10 cellular contexts compared by ENCODE assay signal in the genomic region with DNA sequence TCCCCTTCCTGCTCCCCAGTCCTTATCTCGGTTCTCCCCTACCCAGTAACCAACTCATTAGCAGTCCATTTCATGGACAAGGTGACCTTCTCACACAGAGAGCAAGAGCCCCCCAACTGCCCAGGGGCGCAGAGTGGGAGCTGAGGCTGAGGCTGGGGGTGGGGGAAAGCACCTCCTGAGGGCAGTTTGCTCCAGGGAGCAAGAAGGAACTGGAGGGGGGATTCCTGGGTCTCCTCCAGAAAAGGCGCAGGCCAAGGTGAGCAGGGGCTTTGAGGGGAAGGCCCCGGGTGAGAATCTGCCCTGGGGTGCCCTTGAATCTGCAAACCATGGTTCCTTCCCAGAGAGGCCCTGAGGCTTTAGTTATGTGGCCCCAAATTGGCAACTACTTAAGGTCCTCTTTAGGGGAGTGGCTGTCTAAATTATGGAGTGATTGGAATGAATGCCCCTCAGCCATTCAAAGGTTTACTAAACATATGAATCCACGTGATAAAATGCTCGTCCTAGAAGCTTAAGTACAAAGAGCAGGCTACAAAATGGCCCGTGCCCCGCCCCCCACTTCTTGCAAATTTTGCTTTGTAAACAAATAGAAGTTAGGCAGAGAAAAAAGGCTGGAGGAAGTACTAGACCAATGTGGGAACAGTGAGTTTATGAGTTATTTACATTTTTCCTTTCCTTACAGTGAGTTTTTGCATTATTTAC.
DNase-seq lines count a peak whose midpoint lies in the region; ATAC-seq and TF ChIP-seq lines count a peak whose summit lies in the region.
"Had no signal": no experiment of that assay in that cellular context is flagged by ENCODE, and none has a peak within 500 bp of the region (broad histone marks: within the 10 kb centered on the region; RNA-seq: fewer than 3 reads in every experiment).

No MANE protein-coding gene starts in this region.

- no peaks in the 10 kb centered on the region for H3K27me3 ChIP-seq in HAP-1 (ENCODE audit: low read depth)
- no peaks in the 10 kb centered on the region for H3K27me3 ChIP-seq in RWPE2 (ENCODE audit: insufficient read depth, poor library complexity, severe bottlenecking)
- H3K27me3 ChIP-seq in prostate gland (replicated peaks; ENCODE audit: insufficient read depth): no peaks in the 10 kb centered on the region

- 54% methylated on average over 7 of the region's 8 CpGs for WGBS in prostate gland

- H3K4me3 ChIP-seq in HAP-1: no peak overlapping the region
- no peak overlapping the region for H3K4me3 ChIP-seq in RWPE2 (ENCODE audit: severe bottlenecking)
- no peak overlapping the region for H3K4me3 ChIP-seq in prostate gland

- peak; percentile 54 to 77 for DNase-seq in HAP-1 (ENCODE audit: low spot score in 2 of 2)
- DNase-seq in RWPE2 (ENCODE audit: low spot score): peak; percentile 19
- peak; percentile 61 for DNase-seq in left ventricle myocardium superior
- peak; percentile 79 for DNase-seq in prostate gland (ENCODE audit: low spot score)
- DNase-seq: activated B cell treated with CpG ODN at 0.5 μM for 24 hours; activated naive CD4-positive, alpha-beta T cell treated with anti-CD3 and anti-CD28 coated beads, Interleukin-2, amount 10 ng/mL, durations not matched to agents 7 days and 5 days; stimulated activated naive CD8-positive, alpha-beta T cell treated with anti-CD3 and anti-CD28 coated beads, Interleukin-15, Interleukin-2, amounts not matched to agents 100 U/mL and 50 U/mL, for 24 hours had no signal

- TF ChIP-seq CTCF in RWPE2 (IDR thresholded peaks at IDR 0.05; ENCODE audit: poor library complexity, severe bottlenecking) (no peak), prostate gland (IDR thresholded peaks at IDR 0.05) (no peak)

- intact Hi-C loops in left ventricle myocardium superior (cut with micrococcal nuclease): no loop called here
- intact Hi-C loops in prostate gland (cut with DNase I): no loop called here

- H3K4me1 ChIP-seq in HAP-1: peaks cover 13% of the 10 kb centered on the region
- H3K4me1 ChIP-seq in RWPE2 (ENCODE audit: insufficient read depth, poor library complexity, severe bottlenecking): no peaks in the 10 kb centered on the region
- H3K4me1 ChIP-seq in prostate gland (replicated peaks): no peaks in the 10 kb centered on the region

- ATAC-seq in RWPE2 (ENCODE audit: low read depth) (no peak), left ventricle myocardium superior (no peak), GM18511 (IDR thresholded peaks at IDR 0.05; ENCODE audit: unreplicated experiment) (no peak), HG02973 (IDR thresholded peaks at IDR 0.05; ENCODE audit: unreplicated experiment) (no peak), GM19397 (IDR thresholded peaks at IDR 0.05; ENCODE audit: unreplicated experiment) (no peak)
- ATAC-seq: stimulated activated naive CD8-positive, alpha-beta T cell treated with anti-CD3 and anti-CD28 coated beads, Interleukin-15, Interleukin-2, amounts not matched to agents 100 U/mL and 50 U/mL, for 24 hours had no signal

- H3K27ac ChIP-seq in RWPE2 (ENCODE audit: poor library complexity, severe bottlenecking): no peak overlapping the region
- peak overlapping the region; percentile 58 to 65 for H3K27ac ChIP-seq in prostate gland

- TF ChIP-seq POLR2A in prostate gland (IDR thresholded peaks at IDR 0.05): no peak

- in situ Hi-C loops in HAP-1 (cut with MboI; ENCODE audit: low sequenced_read_pairs): no loop called here

- H3K36me3 ChIP-seq in HAP-1 (replicated peaks) (no peaks in the 10 kb centered on the region), RWPE2 (ENCODE audit: low read depth) (no peaks in the 10 kb centered on the region), prostate gland (no peaks in the 10 kb centered on the region)

- no peaks in the 10 kb centered on the region for H3K9me3 ChIP-seq in HAP-1
- no peaks in the 10 kb centered on the region for H3K9me3 ChIP-seq in RWPE2 (ENCODE audit: severe bottlenecking)
- H3K9me3 ChIP-seq in prostate gland: no peaks in the 10 kb centered on the region

Comparison
In these comparisons a context has a peak if more than half of its experiments do, and no peak if none do; other contexts are left out.
1. DNase-seq: peak in every context shown above with its lines; median percentile 79 in prostate gland; 66 in HAP-1; 61 in left ventricle myocardium superior; 19 in RWPE2.